ENCODE assay signal across 8 cellular contexts in genomic region chr9:131356489-131356888, GRCh38. TPM values are rescaled to one million over a fixed set of nuclear protein-coding genes. Genes with fewer than 3 reads are reported as not detected.
DNase-seq lines count a peak whose midpoint lies in the region; ATAC-seq and TF ChIP-seq lines count a peak whose summit lies in the region.
"Not testable (repeated sequence)": the region's sequence is repeated elsewhere in the genome, so short reads cannot be mapped to it uniquely, and the experiment has no call there.

No MANE protein-coding gene starts in this region.

- H3K9me3 ChIP-seq in BLaER1 treated with 17β-estradiol and CSF1 and Interleukin-3, amounts not matched to agents 10 nM and 100 nM (replicated peaks in 1 of 11); adrenal gland (replicated peaks in 1 of 3); gastroesophageal sphincter; left lung: not testable (repeated sequence)

- peak overlapping the region in 2 of 6 donors; percentile 85 to 89 for H3K27ac Mint-ChIP-seq in naive B cell
- H3K27ac Mint-ChIP-seq in stimulated activated memory B cell treated with anti-CD40 and anti-IgM and Interleukin-4, amounts not matched to agents 10 μg/mL and 1 μg/mL and 100 μg/mL, for 72 hours: peak overlapping the region; percentile 26

- peak overlapping the region in 6 of 11 experiments; percentile 37 to 67 (median 54); a peak in 12 of 22 replicates for H3K27ac ChIP-seq in BLaER1 treated with 17β-estradiol and CSF1 and Interleukin-3, amounts not matched to agents 10 nM and 100 nM
- not testable (repeated sequence) for H3K27ac ChIP-seq in adrenal gland, gastroesophageal sphincter
- H3K27ac ChIP-seq in left lung: peak overlapping the region in 1 of 2 donors; percentile 57

- H3K4me2 ChIP-seq in BLaER1 treated with 17β-estradiol and CSF1 and Interleukin-3, amounts not matched to agents 10 nM and 100 nM: peak overlapping the region in 10 of 11 experiments; percentile 26 to 70 (median 46); a peak in 16 of 22 replicates

- not testable (repeated sequence) for TF ChIP-seq POLR2A in adrenal gland (IDR thresholded peaks at IDR 0.05); gastroesophageal sphincter (IDR thresholded peaks at IDR 0.05)

- WGBS in adrenal gland, 4 donors: 36 to 56% (median 53%) methylated on average over 5 of the region's 6 CpGs
- 44 to 46% methylated on average over 5 of the region's 6 CpGs for WGBS in gastroesophageal sphincter (ENCODE audit: low coverage in 1 of 2), 2 donors

- intact Hi-C loops in adrenal gland (cut with DNase I); left lung (cut with DNase I): not testable (repeated sequence)

- H3K36me3 Mint-ChIP-seq in naive B cell; stimulated activated memory B cell treated with anti-CD40 and anti-IgM and Interleukin-4, amounts not matched to agents 10 μg/mL and 1 μg/mL and 100 μg/mL, for 72 hours: not testable (repeated sequence)

- peaks cover 11 to 48% (median 36%) of the 10 kb centered on the region in 10 experiments for H3K4me1 ChIP-seq in BLaER1 treated with 17β-estradiol and CSF1 and Interleukin-3, amounts not matched to agents 10 nM and 100 nM
- not testable (repeated sequence) for H3K4me1 ChIP-seq in adrenal gland (replicated peaks in 1 of 2); gastroesophageal sphincter
- H3K4me1 ChIP-seq in left lung: peaks cover 0 to 26% of the 10 kb centered on the region in 2 donors

- TF ChIP-seq CTCF in adrenal gland (IDR thresholded peaks at IDR 0.05); gastroesophageal sphincter (IDR thresholded peaks at IDR 0.05); left lung (IDR thresholded peaks at IDR 0.05): not testable (repeated sequence)

- 0 out of 22 replicates have a peak overlapping the region, but pooled peaks of 2 of the 11 experiments have one; percentile 1 to 42 for H3K9ac ChIP-seq in BLaER1 treated with 17β-estradiol and CSF1 and Interleukin-3, amounts not matched to agents 10 nM and 100 nM

- DNase-seq in Kasumi-1 (lab: John Stamatoyannopoulos, UW): peak; percentile 5 to 31
- peak; percentile 89 for DNase-seq in OCI-M1 (lab: John Stamatoyannopoulos, UW)
- DNase-seq in adrenal gland: peak in 4 of 7 donors; percentile 31 to 62 (median 44)
- not testable (repeated sequence) for DNase-seq in left lung, naive B cell

- H3K9me3 Mint-ChIP-seq in naive B cell; stimulated activated memory B cell treated with anti-CD40 and anti-IgM and Interleukin-4, amounts not matched to agents 10 μg/mL and 1 μg/mL and 100 μg/mL, for 72 hours: not testable (repeated sequence)

- peak overlapping the region in 4 of 8 donors; percentile 21 to 82 (median 48) for H3K4me3 Mint-ChIP-seq in naive B cell
- not testable (repeated sequence) for H3K4me3 Mint-ChIP-seq in stimulated activated memory B cell treated with anti-CD40 and anti-IgM and Interleukin-4, amounts not matched to agents 10 μg/mL and 1 μg/mL and 100 μg/mL, for 72 hours

- not testable (repeated sequence) for H4K20me1 ChIP-seq in BLaER1 treated with 17β-estradiol and CSF1 and Interleukin-3, amounts not matched to agents 10 nM and 100 nM

- not testable (repeated sequence) for H3K27me3 ChIP-seq in BLaER1 treated with 17β-estradiol and CSF1 and Interleukin-3, amounts not matched to agents 10 nM and 100 nM; adrenal gland; gastroesophageal sphincter; left lung

- not testable (repeated sequence) for H3K4me3 ChIP-seq in BLaER1 treated with 17β-estradiol and CSF1 and Interleukin-3, amounts not matched to agents 10 nM and 100 nM; adrenal gland; gastroesophageal sphincter; left lung

- TF ChIP-seq EP300 in gastroesophageal sphincter (IDR thresholded peaks at IDR 0.05): not testable (repeated sequence)

- peaks cover 3 to 38% (median 6%) of the 10 kb centered on the region in 3 donors for H3K4me1 Mint-ChIP-seq in naive B cell
- not testable (repeated sequence) for H3K4me1 Mint-ChIP-seq in stimulated activated memory B cell treated with anti-CD40 and anti-IgM and Interleukin-4, amounts not matched to agents 10 μg/mL and 1 μg/mL and 100 μg/mL, for 72 hours

- not testable (repeated sequence) for H3K36me3 ChIP-seq in BLaER1 treated with 17β-estradiol and CSF1 and Interleukin-3, amounts not matched to agents 10 nM and 100 nM; adrenal gland (replicated peaks in 1 of 2); gastroesophageal sphincter; left lung

- ATAC-seq in gastroesophageal sphincter: peak; percentile 55
- peak; percentile 84 for ATAC-seq in left lung
- ATAC-seq in naive B cell (ENCODE audit: low read depth in 2 of 2): peak; percentile 32 to 47
- ATAC-seq in stimulated activated memory B cell treated with anti-CD40 and anti-IgM and Interleukin-4, amounts not matched to agents 10 μg/mL and 1 μg/mL and 100 μg/mL, for 72 hours: not testable (repeated sequence)

- not testable (repeated sequence) for H3K27me3 Mint-ChIP-seq in naive B cell; stimulated activated memory B cell treated with anti-CD40 and anti-IgM and Interleukin-4, amounts not matched to agents 10 μg/mL and 1 μg/mL and 100 μg/mL, for 72 hours

RNA-seq across cellular contexts. Expression of gene PRRC2B, which starts 37.4 kb away (rescaled TPM):
- total RNA-seq in adrenal gland (100 to 1,000 TPM; 109 to 255 (median 161) TPM), gastroesophageal sphincter (100 to 1,000 TPM; 102 to 198 (median 108) TPM), left lung (100 to 1,000 TPM; 165 to 176 TPM)
- polyA plus RNA-seq in adrenal gland (100 to 1,000 TPM in 1 of 3 donors, 10 to 100 TPM in 2; 56.9 to 141 (median 98.1) TPM), naive B cell (ENCODE audit: low read depth in 6 of 6) (10 to 100 TPM in 5 of 6 donors, 1 to 10 TPM in 1; 6.9 to 52.8 (median 15.4) TPM)
